ENCODE assay signal across 14 cellular contexts in the genomic region with DNA sequence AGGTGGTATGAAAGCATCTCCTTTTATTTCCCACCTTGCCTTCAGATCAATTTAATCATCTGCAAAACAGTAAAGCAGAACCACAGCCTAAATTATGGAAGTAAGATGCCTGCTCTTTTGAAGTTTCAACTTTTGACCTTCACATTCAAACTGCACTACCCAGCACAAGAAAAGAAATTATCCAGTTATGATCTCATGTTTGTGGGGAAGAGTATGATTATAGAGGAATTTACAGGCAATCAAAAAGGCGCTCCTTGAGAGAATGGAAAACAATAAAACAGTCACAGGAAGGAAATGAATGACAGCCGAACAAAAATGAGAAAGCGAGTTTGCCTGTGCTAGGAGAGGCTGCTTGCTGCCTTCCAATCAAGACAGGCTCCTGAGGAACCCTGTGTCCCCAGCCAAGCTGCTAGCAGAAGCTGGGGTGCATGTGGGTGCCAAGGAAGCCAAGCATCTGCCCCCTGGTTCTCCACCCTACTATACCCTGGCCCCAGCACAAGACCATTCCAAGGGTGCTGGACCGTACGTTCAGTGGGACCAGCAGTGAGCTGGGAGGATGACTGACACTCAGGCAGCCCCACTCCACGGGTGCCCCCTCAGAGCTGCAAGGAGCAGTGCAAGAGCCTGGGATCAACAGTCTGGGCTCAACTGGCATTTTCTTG. TPM values are rescaled to one million over a fixed set of nuclear protein-coding genes. Genes with fewer than 3 reads are reported as not detected.
A peak's percentile ranks its signal among the peaks of the same experiment; 100 is the strongest.
DNase-seq lines count a peak whose midpoint lies in the region; TF ChIP-seq lines count a peak whose summit lies in the region.
"Had no signal": no experiment of that assay in that cellular context is flagged by ENCODE, and none has a peak within 500 bp of the region (broad histone marks: within the 10 kb centered on the region; RNA-seq: fewer than 3 reads in every experiment).

No MANE protein-coding gene starts in this region.

- DNase-seq in D341Med (ENCODE audit: low spot score) (peak; percentile 17), M059J (ENCODE audit: low read depth) (peak; percentile 82), cerebellar cortex (ENCODE audit: low spot score) (peak; percentile 27), neural crest cell (ENCODE audit: low read depth, low spot score) (no peak), HUDEP-2 (lab: John Stamatoyannopoulos, UW; ENCODE audit: unreplicated experiment in 76 of 76) (no peak), DMS153 treated with DMSO at 0.1 percent for 48 hours (lab: John Stamatoyannopoulos, UW; ENCODE audit: unreplicated experiment) (no peak), Kasumi-1 (lab: John Stamatoyannopoulos, UW) (no peak)
- no peak for DNase-seq in effector memory CD4-positive, alpha-beta T cell
- DNase-seq: activated CD4-positive, alpha-beta T cell treated with anti-CD3 and anti-CD28 coated beads for 36 hours; COR-L47; NCI-H2081; stomach had no signal

- H3K36me3 Mint-ChIP-seq in neural crest cell (ENCODE audit: low read depth), result peaks cover 21% of the 10 kb centered on the region

- H3K27me3 ChIP-seq in effector memory CD4-positive, alpha-beta T cell (replicated peaks; ENCODE audit: control insufficient read depth, insufficient read depth, low read length, poor library complexity, severe bottlenecking), result no peaks in the 10 kb centered on the region
- H3K27me3 ChIP-seq: stomach had no signal

- H3K27me3 Mint-ChIP-seq in neural crest cell (ENCODE audit: low read depth), result no peaks in the 10 kb centered on the region
- H3K27me3 Mint-ChIP-seq: activated CD4-positive, alpha-beta T cell treated with anti-CD3 and anti-CD28 coated beads for 36 hours had no signal

- no peak overlapping the region for H3K27ac ChIP-seq in effector memory CD4-positive, alpha-beta T cell (ENCODE audit: insufficient read depth, low read length, poor library complexity, severe bottlenecking)
- H3K27ac ChIP-seq: stomach had no signal

- H3K4me3 Mint-ChIP-seq in neural crest cell, result no peak overlapping the region
- H3K4me3 Mint-ChIP-seq: activated CD4-positive, alpha-beta T cell treated with anti-CD3 and anti-CD28 coated beads for 36 hours; nephron had no signal

- H3K9me3 ChIP-seq in effector memory CD4-positive, alpha-beta T cell (ENCODE audit: control insufficient read depth, low read length), result no peaks in the 10 kb centered on the region
- H3K9me3 ChIP-seq: stomach had no signal

- H3K4me1 Mint-ChIP-seq in neural crest cell, result peaks cover 4% of the 10 kb centered on the region
- H3K4me1 Mint-ChIP-seq: activated CD4-positive, alpha-beta T cell treated with anti-CD3 and anti-CD28 coated beads for 36 hours had no signal

- no peak overlapping the region for H3K4me3 ChIP-seq in effector memory CD4-positive, alpha-beta T cell (ENCODE audit: insufficient read depth, low read depth, low read length, poor library complexity, severe bottlenecking)
- H3K4me3 ChIP-seq: stomach had no signal

- H3K36me3 ChIP-seq in effector memory CD4-positive, alpha-beta T cell (ENCODE audit: control insufficient read depth, insufficient read depth, low read length), result peaks cover 12% of the 10 kb centered on the region

- no peak for TF ChIP-seq CTCF in neural crest cell (conservative IDR thresholded peaks at IDR 0.05)

- peak overlapping the region; percentile 50 for H3K27ac Mint-ChIP-seq in neural crest cell (ENCODE audit: unreplicated experiment)
- H3K27ac Mint-ChIP-seq: activated CD4-positive, alpha-beta T cell treated with anti-CD3 and anti-CD28 coated beads for 36 hours had no signal

- no peaks in the 10 kb centered on the region for H3K4me1 ChIP-seq in effector memory CD4-positive, alpha-beta T cell (ENCODE audit: control insufficient read depth, insufficient read depth, low read length, poor library complexity, severe bottlenecking)
- H3K4me1 ChIP-seq: stomach had no signal

- H3K9me3 Mint-ChIP-seq in neural crest cell, result no peaks in the 10 kb centered on the region
- H3K9me3 Mint-ChIP-seq: activated naive CD4-positive, alpha-beta T cell treated with anti-CD3 and anti-CD28 coated beads, Interleukin-2, amount 50 U/mL, for 72 hours had no signal

RNA-seq across cellular contexts. Expression of a gene that starts 47.8 kb away (rescaled TPM):
- 78.4 and 84.5 TPM in 2 replicates for total RNA-seq in M059J (2014; rRNA removed; shearing (Covaris generic))
- 39.0 and 43.7 TPM in 2 replicates for total RNA-seq in neural crest cell

Comparison
In these comparisons a context has a peak if more than half of its experiments do, and no peak if none do; other contexts are left out.
1. DNase-seq: peak in D341Med (single experiment), M059J (single experiment) and cerebellar cortex (single experiment); none in neural crest cell (single experiment), HUDEP-2 (0 of 76), effector memory CD4-positive, alpha-beta T cell (0 of 3), DMS153 treated with DMSO at 0.1 percent for 48 hours (single experiment) and Kasumi-1 (0 of 2).